Comparison of ENCODE assay signal across 2 cellular contexts in the genomic region with DNA sequence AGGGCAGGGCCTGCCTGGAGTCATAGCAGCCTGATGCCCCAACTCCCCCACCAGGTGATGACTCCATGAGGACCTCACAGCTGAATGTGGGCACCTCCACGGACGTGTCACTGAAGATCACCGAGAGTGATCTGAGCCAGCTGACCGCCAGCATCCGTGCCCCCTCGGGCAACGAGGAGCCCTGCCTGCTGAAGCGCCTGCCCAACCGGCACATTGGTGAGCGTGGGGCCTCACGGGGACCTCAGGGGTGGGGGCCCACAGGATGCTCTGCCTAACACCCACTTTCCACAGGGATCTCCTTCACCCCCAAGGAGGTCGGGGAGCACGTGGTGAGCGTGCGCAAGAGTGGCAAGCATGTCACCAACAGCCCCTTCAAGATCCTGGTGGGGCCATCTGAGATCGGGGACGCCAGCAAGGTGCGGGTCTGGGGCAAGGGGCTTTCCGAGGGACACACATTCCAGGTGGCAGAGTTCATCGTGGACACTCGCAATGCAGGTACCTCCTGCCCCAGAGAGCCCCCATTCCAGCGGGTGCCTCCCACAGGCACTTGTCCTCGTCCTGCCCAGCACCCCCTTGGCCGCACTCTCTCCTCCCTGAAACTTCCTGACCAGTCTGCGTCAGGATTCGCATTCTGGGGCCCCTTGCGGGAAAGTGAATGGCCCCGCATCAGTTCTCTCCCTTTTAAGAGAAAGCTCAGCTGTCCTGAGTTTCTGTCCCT.
TF ChIP-seq lines count a peak whose summit lies in the region.

No MANE protein-coding gene starts in this region.

TF ChIP-seq in HEK293, 187 proteins besides CTCF, POLR2A, EP300 and RAD21:
- TF ChIP-seq ZIC2 (tag by site-specific recombination; IDR thresholded peaks at IDR 0.05) (0 out of 2 replicates have a peak, but pooled peaks have one; percentile 8), ZNF488 (tag by site-specific recombination; IDR thresholded peaks at IDR 0.05) (no peak), PRDM1 (tag by site-specific recombination; IDR thresholded peaks at IDR 0.05) (0 out of 2 replicates have a peak, but pooled peaks have one; percentile 39), ZNF692 (tag by site-specific recombination; IDR thresholded peaks at IDR 0.05) (0 out of 2 replicates have a peak, but pooled peaks have one; percentile 27)
- TF ChIP-seq, protein P1, sequence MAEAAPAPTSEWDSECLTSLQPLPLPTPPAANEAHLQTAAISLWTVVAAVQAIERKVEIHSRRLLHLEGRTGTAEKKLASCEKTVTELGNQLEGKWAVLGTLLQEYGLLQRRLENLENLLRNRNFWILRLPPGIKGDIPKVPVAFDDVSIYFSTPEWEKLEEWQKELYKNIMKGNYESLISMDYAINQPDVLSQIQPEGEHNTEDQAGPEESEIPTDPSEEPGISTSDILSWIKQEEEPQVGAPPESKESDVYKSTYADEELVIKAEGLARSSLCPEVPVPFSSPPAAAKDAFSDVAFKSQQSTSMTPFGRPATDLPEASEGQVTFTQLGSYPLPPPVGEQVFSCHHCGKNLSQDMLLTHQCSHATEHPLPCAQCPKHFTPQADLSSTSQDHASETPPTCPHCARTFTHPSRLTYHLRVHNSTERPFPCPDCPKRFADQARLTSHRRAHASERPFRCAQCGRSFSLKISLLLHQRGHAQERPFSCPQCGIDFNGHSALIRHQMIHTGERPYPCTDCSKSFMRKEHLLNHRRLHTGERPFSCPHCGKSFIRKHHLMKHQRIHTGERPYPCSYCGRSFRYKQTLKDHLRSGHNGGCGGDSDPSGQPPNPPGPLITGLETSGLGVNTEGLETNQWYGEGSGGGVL (tag by site-specific recombination; IDR thresholded peaks at IDR 0.05): no peak

TF ChIP-seq in IMR-90, 13 proteins besides CTCF, POLR2A, EP300 and RAD21:
- TF ChIP-seq CHD1 (IDR thresholded peaks at IDR 0.05; ENCODE audit: low read depth, low read length) (no peak), RFX5 (IDR thresholded peaks at IDR 0.05; ENCODE audit: low read depth, low read length) (no peak), NFE2L2 (IDR thresholded peaks at IDR 0.05; ENCODE audit: low read depth, low read length) (no peak), FOS (IDR thresholded peaks at IDR 0.05; ENCODE audit: low read depth, low read length) (no peak), MXI1 (IDR thresholded peaks at IDR 0.05; ENCODE audit: borderline replicate concordance, low read depth, low read length) (no peak), SMC3 (IDR thresholded peaks at IDR 0.05; ENCODE audit: low read depth, low read length) (no peak), RCOR1 (IDR thresholded peaks at IDR 0.05; ENCODE audit: insufficient replicate concordance, low read length) (no peak), BHLHE40 (IDR thresholded peaks at IDR 0.05; ENCODE audit: low read depth, low read length) (no peak), CEBPB (IDR thresholded peaks at IDR 0.05; ENCODE audit: low read depth, low read length) (no peak), MAZ (IDR thresholded peaks at IDR 0.05; ENCODE audit: borderline replicate concordance, low read depth, low read length) (no peak), MAFK (IDR thresholded peaks at IDR 0.05; ENCODE audit: low read depth, low read length) (no peak)
- TF ChIP-seq, protein P2, sequence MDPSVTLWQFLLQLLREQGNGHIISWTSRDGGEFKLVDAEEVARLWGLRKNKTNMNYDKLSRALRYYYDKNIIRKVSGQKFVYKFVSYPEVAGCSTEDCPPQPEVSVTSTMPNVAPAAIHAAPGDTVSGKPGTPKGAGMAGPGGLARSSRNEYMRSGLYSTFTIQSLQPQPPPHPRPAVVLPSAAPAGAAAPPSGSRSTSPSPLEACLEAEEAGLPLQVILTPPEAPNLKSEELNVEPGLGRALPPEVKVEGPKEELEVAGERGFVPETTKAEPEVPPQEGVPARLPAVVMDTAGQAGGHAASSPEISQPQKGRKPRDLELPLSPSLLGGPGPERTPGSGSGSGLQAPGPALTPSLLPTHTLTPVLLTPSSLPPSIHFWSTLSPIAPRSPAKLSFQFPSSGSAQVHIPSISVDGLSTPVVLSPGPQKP (IDR thresholded peaks at IDR 0.05; ENCODE audit: borderline replicate concordance, low read depth, low read length): no peak
- TF ChIP-seq, protein P3, sequence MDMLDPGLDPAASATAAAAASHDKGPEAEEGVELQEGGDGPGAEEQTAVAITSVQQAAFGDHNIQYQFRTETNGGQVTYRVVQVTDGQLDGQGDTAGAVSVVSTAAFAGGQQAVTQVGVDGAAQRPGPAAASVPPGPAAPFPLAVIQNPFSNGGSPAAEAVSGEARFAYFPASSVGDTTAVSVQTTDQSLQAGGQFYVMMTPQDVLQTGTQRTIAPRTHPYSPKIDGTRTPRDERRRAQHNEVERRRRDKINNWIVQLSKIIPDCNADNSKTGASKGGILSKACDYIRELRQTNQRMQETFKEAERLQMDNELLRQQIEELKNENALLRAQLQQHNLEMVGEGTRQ (IDR thresholded peaks at IDR 0.05; ENCODE audit: low read depth, low read length): no peak
